Comparison of ENCODE assay signal across 1 cellular context in genomic region chr6:154329350-154330170, GRCh38.
TF ChIP-seq lines count a peak whose summit lies in the region.

No MANE protein-coding gene starts in this region.

TF ChIP-seq in WTC11, 78 proteins besides CTCF, POLR2A, EP300 and RAD21 (continued from another document):
- no peak for TF ChIP-seq JUN (CRISPR knock-in tag; IDR thresholded peaks at IDR 0.05)
- TF ChIP-seq, protein P1, sequence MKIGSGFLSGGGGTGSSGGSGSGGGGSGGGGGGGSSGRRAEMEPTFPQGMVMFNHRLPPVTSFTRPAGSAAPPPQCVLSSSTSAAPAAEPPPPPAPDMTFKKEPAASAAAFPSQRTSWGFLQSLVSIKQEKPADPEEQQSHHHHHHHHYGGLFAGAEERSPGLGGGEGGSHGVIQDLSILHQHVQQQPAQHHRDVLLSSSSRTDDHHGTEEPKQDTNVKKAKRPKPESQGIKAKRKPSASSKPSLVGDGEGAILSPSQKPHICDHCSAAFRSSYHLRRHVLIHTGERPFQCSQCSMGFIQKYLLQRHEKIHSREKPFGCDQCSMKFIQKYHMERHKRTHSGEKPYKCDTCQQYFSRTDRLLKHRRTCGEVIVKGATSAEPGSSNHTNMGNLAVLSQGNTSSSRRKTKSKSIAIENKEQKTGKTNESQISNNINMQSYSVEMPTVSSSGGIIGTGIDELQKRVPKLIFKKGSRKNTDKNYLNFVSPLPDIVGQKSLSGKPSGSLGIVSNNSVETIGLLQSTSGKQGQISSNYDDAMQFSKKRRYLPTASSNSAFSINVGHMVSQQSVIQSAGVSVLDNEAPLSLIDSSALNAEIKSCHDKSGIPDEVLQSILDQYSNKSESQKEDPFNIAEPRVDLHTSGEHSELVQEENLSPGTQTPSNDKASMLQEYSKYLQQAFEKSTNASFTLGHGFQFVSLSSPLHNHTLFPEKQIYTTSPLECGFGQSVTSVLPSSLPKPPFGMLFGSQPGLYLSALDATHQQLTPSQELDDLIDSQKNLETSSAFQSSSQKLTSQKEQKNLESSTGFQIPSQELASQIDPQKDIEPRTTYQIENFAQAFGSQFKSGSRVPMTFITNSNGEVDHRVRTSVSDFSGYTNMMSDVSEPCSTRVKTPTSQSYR (CRISPR knock-in tag; IDR thresholded peaks at IDR 0.05), result no peak
- no peak for TF ChIP-seq ZNF263 (CRISPR knock-in tag; IDR thresholded peaks at IDR 0.05; ENCODE audit: low read depth)
- no peak for TF ChIP-seq GABPB1 (CRISPR knock-in tag; IDR thresholded peaks at IDR 0.05)
- no peak for TF ChIP-seq SOX15 (CRISPR knock-in tag; IDR thresholded peaks at IDR 0.05)
- TF ChIP-seq TP53 (CRISPR knock-in tag; IDR thresholded peaks at IDR 0.05), result no peak
- TF ChIP-seq, protein P2, sequence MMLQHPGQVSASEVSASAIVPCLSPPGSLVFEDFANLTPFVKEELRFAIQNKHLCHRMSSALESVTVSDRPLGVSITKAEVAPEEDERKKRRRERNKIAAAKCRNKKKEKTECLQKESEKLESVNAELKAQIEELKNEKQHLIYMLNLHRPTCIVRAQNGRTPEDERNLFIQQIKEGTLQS (CRISPR knock-in tag; conservative IDR thresholded peaks at IDR 0.05), result no peak
- TF ChIP-seq FOXK1 (CRISPR knock-in tag; IDR thresholded peaks at IDR 0.05), result no peak
- TF ChIP-seq E2F4 (CRISPR knock-in tag; IDR thresholded peaks at IDR 0.05; ENCODE audit: borderline replicate concordance, low read depth), result no peak
- no peak for TF ChIP-seq JAZF1 (CRISPR knock-in tag; IDR thresholded peaks at IDR 0.05)
- TF ChIP-seq FOXP1 (CRISPR knock-in tag; IDR thresholded peaks at IDR 0.05; ENCODE audit: borderline replicate concordance), result no peak
- TF ChIP-seq, protein P3, sequence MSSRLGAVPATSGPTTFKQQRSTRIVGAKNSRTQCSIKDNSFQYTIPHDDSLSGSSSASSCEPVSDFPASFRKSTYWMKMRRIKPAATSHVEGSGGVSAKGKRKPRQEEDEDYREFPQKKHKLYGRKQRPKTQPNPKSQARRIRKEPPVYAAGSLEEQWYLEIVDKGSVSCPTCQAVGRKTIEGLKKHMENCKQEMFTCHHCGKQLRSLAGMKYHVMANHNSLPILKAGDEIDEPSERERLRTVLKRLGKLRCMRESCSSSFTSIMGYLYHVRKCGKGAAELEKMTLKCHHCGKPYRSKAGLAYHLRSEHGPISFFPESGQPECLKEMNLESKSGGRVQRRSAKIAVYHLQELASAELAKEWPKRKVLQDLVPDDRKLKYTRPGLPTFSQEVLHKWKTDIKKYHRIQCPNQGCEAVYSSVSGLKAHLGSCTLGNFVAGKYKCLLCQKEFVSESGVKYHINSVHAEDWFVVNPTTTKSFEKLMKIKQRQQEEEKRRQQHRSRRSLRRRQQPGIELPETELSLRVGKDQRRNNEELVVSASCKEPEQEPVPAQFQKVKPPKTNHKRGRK (CRISPR knock-in tag; IDR thresholded peaks at IDR 0.05; ENCODE audit: borderline replicate concordance), result no peak
- TF ChIP-seq NFYB (CRISPR knock-in tag; conservative IDR thresholded peaks at IDR 0.05; ENCODE audit: low read depth), result no peak
- TF ChIP-seq, protein P4, sequence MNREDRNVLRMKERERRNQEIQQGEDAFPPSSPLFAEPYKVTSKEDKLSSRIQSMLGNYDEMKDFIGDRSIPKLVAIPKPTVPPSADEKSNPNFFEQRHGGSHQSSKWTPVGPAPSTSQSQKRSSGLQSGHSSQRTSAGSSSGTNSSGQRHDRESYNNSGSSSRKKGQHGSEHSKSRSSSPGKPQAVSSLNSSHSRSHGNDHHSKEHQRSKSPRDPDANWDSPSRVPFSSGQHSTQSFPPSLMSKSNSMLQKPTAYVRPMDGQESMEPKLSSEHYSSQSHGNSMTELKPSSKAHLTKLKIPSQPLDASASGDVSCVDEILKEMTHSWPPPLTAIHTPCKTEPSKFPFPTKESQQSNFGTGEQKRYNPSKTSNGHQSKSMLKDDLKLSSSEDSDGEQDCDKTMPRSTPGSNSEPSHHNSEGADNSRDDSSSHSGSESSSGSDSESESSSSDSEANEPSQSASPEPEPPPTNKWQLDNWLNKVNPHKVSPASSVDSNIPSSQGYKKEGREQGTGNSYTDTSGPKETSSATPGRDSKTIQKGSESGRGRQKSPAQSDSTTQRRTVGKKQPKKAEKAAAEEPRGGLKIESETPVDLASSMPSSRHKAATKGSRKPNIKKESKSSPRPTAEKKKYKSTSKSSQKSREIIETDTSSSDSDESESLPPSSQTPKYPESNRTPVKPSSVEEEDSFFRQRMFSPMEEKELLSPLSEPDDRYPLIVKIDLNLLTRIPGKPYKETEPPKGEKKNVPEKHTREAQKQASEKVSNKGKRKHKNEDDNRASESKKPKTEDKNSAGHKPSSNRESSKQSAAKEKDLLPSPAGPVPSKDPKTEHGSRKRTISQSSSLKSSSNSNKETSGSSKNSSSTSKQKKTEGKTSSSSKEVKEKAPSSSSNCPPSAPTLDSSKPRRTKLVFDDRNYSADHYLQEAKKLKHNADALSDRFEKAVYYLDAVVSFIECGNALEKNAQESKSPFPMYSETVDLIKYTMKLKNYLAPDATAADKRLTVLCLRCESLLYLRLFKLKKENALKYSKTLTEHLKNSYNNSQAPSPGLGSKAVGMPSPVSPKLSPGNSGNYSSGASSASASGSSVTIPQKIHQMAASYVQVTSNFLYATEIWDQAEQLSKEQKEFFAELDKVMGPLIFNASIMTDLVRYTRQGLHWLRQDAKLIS (CRISPR knock-in tag; IDR thresholded peaks at IDR 0.05; ENCODE audit: borderline replicate concordance), result no peak
- no peak for TF ChIP-seq ZNF121 (CRISPR knock-in tag; IDR thresholded peaks at IDR 0.05)
- no peak for TF ChIP-seq FOXJ3 (CRISPR knock-in tag; IDR thresholded peaks at IDR 0.05; ENCODE audit: borderline replicate concordance)
- TF ChIP-seq, protein P5, sequence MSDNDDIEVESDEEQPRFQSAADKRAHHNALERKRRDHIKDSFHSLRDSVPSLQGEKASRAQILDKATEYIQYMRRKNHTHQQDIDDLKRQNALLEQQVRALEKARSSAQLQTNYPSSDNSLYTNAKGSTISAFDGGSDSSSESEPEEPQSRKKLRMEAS (CRISPR knock-in tag; IDR thresholded peaks at IDR 0.05), result no peak
TF ChIP-seq in WTC11: peak in this region for 0.
